Comparison of ENCODE assay signal across 8 cellular contexts in the genomic region with DNA sequence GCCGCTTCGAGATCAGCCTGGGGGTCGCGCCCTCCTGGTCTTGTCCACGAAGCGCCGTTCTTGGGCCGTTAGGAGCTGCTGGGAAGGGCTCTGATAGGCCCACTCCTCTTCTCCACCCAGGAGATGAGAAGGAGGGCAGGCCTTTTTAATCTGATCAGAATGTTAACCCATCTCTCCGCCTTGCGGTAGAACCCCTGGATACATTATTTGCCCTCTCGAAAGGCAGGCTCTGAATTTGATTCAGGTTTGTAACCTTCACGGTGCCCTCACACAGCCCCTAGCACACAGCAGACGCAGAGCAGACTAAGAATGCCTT. TPM values are rescaled to one million over a fixed set of nuclear protein-coding genes. Genes with fewer than 3 reads are reported as not detected.
DNase-seq lines count a peak whose midpoint lies in the region; ATAC-seq and TF ChIP-seq lines count a peak whose summit lies in the region.

CCDC83 (plus strand) TSS at position 43 of the 316 bp plus-strand sequence. CDS start 9,741 bp downstream, outside the sequence.

- peak; percentile 19 for DNase-seq in AG10803 (ENCODE audit: low read depth)
- DNase-seq in NB4 (ENCODE audit: low read depth): no peak
- DNase-seq in naive B cell: no peak
- DNase-seq in NOMO-1 treated with DMSO at 0.1 percent for 48 hours (lab: John Stamatoyannopoulos, UW; ENCODE audit: unreplicated experiment): no peak
- no peak for DNase-seq in iPS-NIHi11 (ENCODE audit: low spot score)
- DNase-seq in NCI-H2029 (lab: John Stamatoyannopoulos, UW): no peak

- no peaks in the 10 kb centered on the region for H3K9me3 ChIP-seq in duodenal mucosa (ENCODE audit: control insufficient read depth in 1 of 2, low read length in 2 of 2)

- H3K27ac ChIP-seq in duodenal mucosa (ENCODE audit: low read depth, low read length): peak within 1 kb of the TSS; percentile 75

- peaks cover 0 to 3% of the 10 kb centered on the region in 2 donors for H3K4me1 ChIP-seq in duodenal mucosa (ENCODE audit: control insufficient read depth in 1 of 2, insufficient read depth in 2 of 2, low read length in 2 of 2)

- peak within 1 kb of the TSS; percentile 53 to 96 (median 86) for H3K27ac Mint-ChIP-seq in naive B cell

- H3K4me3 Mint-ChIP-seq in naive B cell: peak within 1 kb of the TSS; percentile 84 to 94 (median 90)

- TF ChIP-seq POLR2A in NB4 (IDR thresholded peaks at IDR 0.05; ENCODE audit: extremely low read depth, insufficient read length): no peak

- no peaks in the 10 kb centered on the region for H3K27me3 ChIP-seq in duodenal mucosa (ENCODE audit: control insufficient read depth in 1 of 2, insufficient read depth in 2 of 2, low read length in 2 of 2)

- H3K36me3 Mint-ChIP-seq in naive B cell: no peaks in the 10 kb centered on the region

- peaks cover 0 to under 1% (median 0%) of the 10 kb centered on the region in 7 donors for H3K9me3 Mint-ChIP-seq in naive B cell

- no peaks in the 10 kb centered on the region for H3K36me3 ChIP-seq in duodenal mucosa (ENCODE audit: control insufficient read depth in 1 of 2, insufficient read depth in 2 of 2, low read length in 2 of 2)

- no peak for ATAC-seq in naive B cell (ENCODE audit: low read depth in 2 of 2)
- no peak for ATAC-seq in HG03045 (IDR thresholded peaks at IDR 0.05; ENCODE audit: unreplicated experiment)

- peaks cover 0 to 18% (median 0%) of the 10 kb centered on the region in 3 donors for H3K27me3 Mint-ChIP-seq in naive B cell

- H3K4me1 Mint-ChIP-seq in naive B cell: peaks cover 0 to 12% (median 11%) of the 10 kb centered on the region in 3 donors

- H3K4me3 ChIP-seq in AG10803 (ENCODE audit: low read length) (peak within 1 kb of the TSS; percentile 74), NB4 (ENCODE audit: low read depth, low read length) (peak within 1 kb of the TSS; percentile 68), duodenal mucosa (ENCODE audit: low read depth in 1 of 2, low read length in 2 of 2) (peak within 1 kb of the TSS; percentile 75 to 93)

- H3K9ac ChIP-seq in duodenal mucosa (ENCODE audit: low read depth in 1 of 2, low read length in 2 of 2): peak within 1 kb of the TSS; percentile 61 to 72

- TF ChIP-seq CTCF in AG10803 (conservative IDR thresholded peaks at IDR 0.05; ENCODE audit: low read length) (no peak), NB4 (IDR thresholded peaks at IDR 0.05; ENCODE audit: low read depth, low read length) (no peak)

RNA-seq across cellular contexts. Expression of gene CCDC83, which starts in this region (rescaled TPM):
- not detected for polyA plus RNA-seq in naive B cell (ENCODE audit: low read depth in 6 of 6)
